1 cellular context compared by ENCODE assay signal in genomic region chr10:69056129-69056528, GRCh38.
TF ChIP-seq lines count a peak whose summit lies in the region.

No MANE protein-coding gene starts in this region.

TF ChIP-seq in HepG2, 621 proteins besides CTCF, POLR2A, EP300 and RAD21 (continued from another document and continues in another):
- TF ChIP-seq ZNF646 (CRISPR knock-in tag; IDR thresholded peaks at IDR 0.05), result no peak
- 0 out of 2 replicates have a peak, but pooled peaks have one; percentile 33 for TF ChIP-seq PATZ1 (CRISPR knock-in tag; IDR thresholded peaks at IDR 0.05)
- TF ChIP-seq ZSCAN22 (CRISPR knock-in tag; IDR thresholded peaks at IDR 0.05), result no peak
- no peak for TF ChIP-seq EHMT2 (IDR thresholded peaks at IDR 0.05; ENCODE audit: borderline replicate concordance, low read depth, low read length)
- no peak for TF ChIP-seq ZNF441 (CRISPR knock-in tag; IDR thresholded peaks at IDR 0.05; ENCODE audit: borderline replicate concordance)
- no peak for TF ChIP-seq RFXANK (CRISPR knock-in tag; IDR thresholded peaks at IDR 0.05)
- no peak for TF ChIP-seq KDM5B (CRISPR knock-in tag; IDR thresholded peaks at IDR 0.05; ENCODE audit: borderline replicate concordance)
- TF ChIP-seq RNF219 (CRISPR knock-in tag; IDR thresholded peaks at IDR 0.05), result no peak
- TF ChIP-seq RNF2 (conservative IDR thresholded peaks at IDR 0.05; ENCODE audit: low read depth), result no peak
- peak; percentile 85 for TF ChIP-seq ZNF18 (CRISPR knock-in tag; IDR thresholded peaks at IDR 0.05; ENCODE audit: insufficient replicate concordance)
- 0 out of 2 replicates have a peak, but pooled peaks have one; percentile 39 for TF ChIP-seq ZIK1 (CRISPR knock-in tag; IDR thresholded peaks at IDR 0.05; ENCODE audit: borderline replicate concordance, low read depth)
- TF ChIP-seq SIX4 (CRISPR knock-in tag; IDR thresholded peaks at IDR 0.05), result no peak
- no peak for TF ChIP-seq ZNF274 (CRISPR knock-in tag; IDR thresholded peaks at IDR 0.05)
- no peak for TF ChIP-seq RARG (CRISPR knock-in tag; IDR thresholded peaks at IDR 0.05; ENCODE audit: low read depth)
- no peak for TF ChIP-seq PCBP2 (optimal IDR thresholded peaks at IDR 0.05; ENCODE audit: low read depth, low read length, poor library complexity, severe bottlenecking)
- no peak for TF ChIP-seq KIAA2018 (CRISPR knock-in tag; IDR thresholded peaks at IDR 0.05; ENCODE audit: borderline replicate concordance)
- no peak for TF ChIP-seq RFX3 (CRISPR knock-in tag; IDR thresholded peaks at IDR 0.05)
- no peak for TF ChIP-seq ZNF800 (CRISPR knock-in tag; IDR thresholded peaks at IDR 0.05)
- no peak for TF ChIP-seq CCAR2 (optimal IDR thresholded peaks at IDR 0.05; ENCODE audit: low read depth, low read length)
- no peak for TF ChIP-seq NCOA5 (CRISPR knock-in tag; IDR thresholded peaks at IDR 0.05)
- TF ChIP-seq AKAP8 (CRISPR knock-in tag; IDR thresholded peaks at IDR 0.05), result no peak
- TF ChIP-seq BATF2 (CRISPR knock-in tag; IDR thresholded peaks at IDR 0.05), result no peak
- TF ChIP-seq TFDP1 (CRISPR knock-in tag; IDR thresholded peaks at IDR 0.05; ENCODE audit: borderline replicate concordance), result 0 out of 2 replicates have a peak, but pooled peaks have one; percentile 14
- TF ChIP-seq TAF15 (IDR thresholded peaks at IDR 0.05; ENCODE audit: low read depth, low read length, poor library complexity, severe bottlenecking), result no peak
- TF ChIP-seq ZNF496 (CRISPR knock-in tag; IDR thresholded peaks at IDR 0.05; ENCODE audit: insufficient replicate concordance), result no peak
- no peak for TF ChIP-seq ZNF530 (CRISPR knock-in tag; IDR thresholded peaks at IDR 0.05; ENCODE audit: low read depth)
